In the genomic region with DNA sequence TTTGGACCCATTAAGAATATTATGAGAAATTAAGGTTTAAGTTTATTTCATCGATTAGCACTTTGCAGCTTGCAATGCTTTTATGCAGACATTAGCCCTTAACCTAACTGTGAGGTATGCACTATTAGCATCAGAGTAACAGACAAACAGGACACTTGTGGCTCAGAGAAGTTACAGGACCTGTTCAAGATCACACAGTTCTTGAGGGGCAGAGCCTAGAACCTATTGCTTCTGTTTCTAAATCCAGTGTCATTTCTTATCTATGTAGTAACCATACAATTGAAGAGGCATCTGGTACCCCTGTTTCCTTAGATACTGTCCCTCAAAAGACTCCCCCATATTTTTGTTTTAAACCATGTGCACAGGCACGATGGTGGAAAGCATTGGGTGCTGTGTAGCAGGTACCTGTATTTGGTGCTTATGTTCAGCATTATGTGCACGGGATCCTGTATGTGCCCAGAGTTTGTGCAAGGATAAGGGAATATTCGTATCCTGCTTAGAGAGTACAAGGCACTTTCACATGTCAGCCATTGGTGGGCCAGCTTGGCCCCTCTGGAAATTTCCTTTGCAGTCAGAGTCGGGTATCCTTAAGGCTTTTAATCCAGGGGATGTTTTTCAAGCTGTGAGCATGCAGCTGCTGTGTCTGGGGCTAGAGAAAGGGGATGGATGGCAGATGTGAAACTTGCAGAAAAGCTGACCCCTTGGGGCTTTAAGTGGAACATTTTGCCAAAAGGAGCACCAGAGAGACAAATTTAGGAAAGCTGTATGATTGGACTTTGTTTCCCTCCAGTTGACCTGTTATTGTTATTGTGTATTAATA, we compare ENCODE assay signal across 9 cellular contexts. TPM values are rescaled to one million over a fixed set of nuclear protein-coding genes. Genes with fewer than 3 reads are reported as not detected.
DNase-seq lines count a peak whose midpoint lies in the region; ATAC-seq, FAIRE-seq and TF ChIP-seq lines count a peak whose summit lies in the region.
"Had no signal": no experiment of that assay in that cellular context is flagged by ENCODE, and none has a peak within 500 bp of the region (broad histone marks: within the 10 kb centered on the region; RNA-seq: fewer than 3 reads in every experiment).

No MANE protein-coding gene starts in this region.

- H3K9me3 Mint-ChIP-seq in mesothelial cell of epicardium = no peaks in the 10 kb centered on the region

- peaks cover 2% of the 10 kb centered on the region for H3K27me3 Mint-ChIP-seq in mesothelial cell of epicardium (ENCODE audit: low read depth)

- no peak for DNase-seq in heart left ventricle
- no peak for DNase-seq in left ventricle myocardium superior
- no peak for DNase-seq in GM12878 (ENCODE audit: low read depth, low spot score)
- DNase-seq in mesothelial cell of epicardium (ENCODE audit: low spot score in 2 of 2, unreplicated experiment in 2 of 2) = no peak
- no peak for DNase-seq in urothelium cell line (ENCODE audit: low spot score)
- DNase-seq in GOT3 (lab: John Stamatoyannopoulos, UW) = no peak
- DNase-seq in NCI-H226 = no peak
- no peak for DNase-seq in medulla oblongata (ENCODE audit: extremely low spot score)
- DNase-seq: NCI-H526 treated with DMSO at 0.1 percent for 48 hours had no signal

- TF ChIP-seq EP300 in GM12878 (IDR thresholded peaks at IDR 0.05; ENCODE audit: borderline replicate concordance in 1 of 2, control insufficient read depth in 1 of 2, low read depth in 2 of 2, low read length in 2 of 2) = no peak

- SMC1A ChIA-PET in GM12878 (lab: Charles Lee; ENCODE audit: uncharacterized antibody, unreplicated experiment) = interaction anchor here (0.6 to 25.4 kb wide), 37 partner anchors 10 to 478 kb away, joined by 3 to 444 read pairs (median 4); partner anchors contain the start of gene LCLAT1

- peak overlapping the region; percentile 97 for H3K4me2 ChIP-seq in GM12878 (ENCODE audit: control insufficient read depth, insufficient read depth)

- no peak for FAIRE-seq in GM12878 (lab: Jason Lieb, UNC)
- peak; percentile 5 for FAIRE-seq in urothelium cell line (lab: Jason Lieb, UNC)

- no TSS peak for BruUV-seq in GM12878 (replicated peaks; lab: Mats Ljungman, UMichigan)

- in situ Hi-C loops in GM12878 (cut with MboI) = no loop called here

- H3K4me1 ChIP-seq in heart left ventricle = peaks cover 9 to 68% (median 56%) of the 10 kb centered on the region in 12 donors
- peaks cover 35% of the 10 kb centered on the region for H3K4me1 ChIP-seq in GM12878 (ENCODE audit: control insufficient read depth, insufficient read depth, low read length)

- peak overlapping the region; percentile 79 for H3K4me3 Mint-ChIP-seq in mesothelial cell of epicardium

- 14 to 17% (median 15%) methylated on average over 5 of the region's 5 CpGs for WGBS in heart left ventricle, 4 donors
- 24% methylated on average over 5 of the region's 5 CpGs for WGBS in GM12878 (ENCODE audit: insufficient coverage, insufficient replicate concordance, low lambda C conversion rate, missing lambda C conversion rate)

- H3K4me3 ChIP-seq in heart left ventricle (peak overlapping the region; percentile 72 to 98 (median 90)), GM12878 (peak overlapping the region; percentile 80)

- no peak overlapping the region for H2AFZ ChIP-seq in GM12878 (ENCODE audit: control insufficient read depth, low read depth, low read length)

- H3K27me3 ChIP-seq in heart left ventricle = peaks cover 0 to 9% (median 0%) of the 10 kb centered on the region in 9 donors
- H3K27me3 ChIP-seq in GM12878 (replicated peaks in 1 of 2; ENCODE audit: control insufficient read depth in 2 of 2, insufficient read depth in 2 of 2, low read length in 1 of 2) = no peaks in the 10 kb centered on the region

- intact Hi-C loops in heart left ventricle (cut with DNase I) (loop anchor here in 9 of 10 donors (5.0 to 10.0 kb wide), 11 partner anchors 114 to 331 kb away; partner anchors contain the start of gene LCLAT1 (in 4 of the 9)), left ventricle myocardium superior (cut with micrococcal nuclease) (loop anchor here (10.0 kb wide), 1 partner anchor 121 kb away; no protein-coding TSS in a partner anchor), GM12878 (cut with micrococcal nuclease; ENCODE audit: unreplicated experiment) (loop anchor here (5.0 to 10.0 kb wide), 2 partner anchors 251 to 394 kb away; no protein-coding TSS in a partner anchor)

- peaks cover 21% of the 10 kb centered on the region for H3K36me3 Mint-ChIP-seq in mesothelial cell of epicardium

- no peak for ATAC-seq in heart left ventricle
- no peak for ATAC-seq in left ventricle myocardium superior
- ATAC-seq in GM12878 = no peak

- RAD21 ChIA-PET in GM12878 (lab: Charles Lee; ENCODE audit: unreplicated experiment) = interaction anchor here (0.6 to 18.4 kb wide), 26 partner anchors 8 to 478 kb away, joined by 3 to 322 read pairs (median 6); partner anchors contain the start of gene LCLAT1

- 0 out of 2 replicates have a peak, but pooled peaks have one; percentile 13 for TF ChIP-seq RAD21 in GM12878 (IDR thresholded peaks at IDR 0.05; ENCODE audit: insufficient read depth, low read depth, low read length)

- POLR2A ChIA-PET in GM12878 (lab: Charles Lee) = interaction anchor here (0.5 to 6.6 kb wide), 17 partner anchors 9 to 453 kb away, joined by 3 to 65 read pairs (median 3); partner anchors contain the start of gene YPEL5

- TF ChIP-seq CTCF in heart left ventricle (IDR thresholded peaks at IDR 0.05) (no peak), GM12878 (IDR thresholded peaks at IDR 0.05 in 2 of 3, conservative IDR thresholded peaks at IDR 0.05 in 1 of 3; ENCODE audit: control insufficient read depth in 2 of 3, extremely low read depth in 1 of 3, insufficient read depth in 1 of 3, low read depth in 3 of 3, low read length in 3 of 3) (0 out of 6 replicates have a peak, but pooled peaks of 1 of the 3 experiments have one; percentile 2), mesothelial cell of epicardium (IDR thresholded peaks at IDR 0.05; ENCODE audit: unreplicated experiment) (no peak)

- H3K27ac ChIP-seq in heart left ventricle = peak overlapping the region in 11 of 12 donors; percentile 89 to 100 (median 97)
- peak overlapping the region; percentile 52; the same call in 1 of the 2 replicates for H3K27ac ChIP-seq in GM12878 (ENCODE audit: control insufficient read depth, insufficient read depth)

- CTCF ChIA-PET in GM12878 (lab: Yijun Ruan, JAX) = interaction anchor here (0.6 to 9.9 kb wide), 31 partner anchors 10 to 479 kb away, joined by 3 to 104 read pairs (median 4); no protein-coding TSS in a partner anchor

- H3K9me3 ChIP-seq in heart left ventricle (no peaks in the 10 kb centered on the region), GM12878 (replicated peaks; ENCODE audit: control insufficient read depth, insufficient read depth, low read length) (peaks cover 22% of the 10 kb centered on the region; the same call in 2 of the 3 replicates)

- H3K4me1 Mint-ChIP-seq in mesothelial cell of epicardium = peaks cover 29% of the 10 kb centered on the region

- peaks cover 0 to 40% (median 28%) of the 10 kb centered on the region in 9 donors for H3K36me3 ChIP-seq in heart left ventricle
- no peaks in the 10 kb centered on the region; a peak in 2 of 4 replicates for H3K36me3 ChIP-seq in GM12878 (ENCODE audit: control insufficient read depth in 2 of 2, insufficient read depth in 2 of 2, low read length in 1 of 2)

- TF ChIP-seq POLR2A in heart left ventricle (IDR thresholded peaks at IDR 0.05) (no peak), GM12878 (IDR thresholded peaks at IDR 0.05; ENCODE audit: low read depth, low read length) (no peak)

- peak overlapping the region; percentile 79 for H3K27ac Mint-ChIP-seq in mesothelial cell of epicardium

- no peaks in the 10 kb centered on the region for H4K20me1 ChIP-seq in GM12878 (ENCODE audit: control insufficient read depth, insufficient read depth)

- H3K9ac ChIP-seq in GM12878 (ENCODE audit: control insufficient read depth, insufficient read depth, low read length) = peak overlapping the region; percentile 74

- H3K79me2 ChIP-seq in GM12878 (ENCODE audit: control insufficient read depth, insufficient read depth, low read length) = peaks cover 20% of the 10 kb centered on the region

TF ChIP-seq in GM12878, 131 proteins besides CTCF, POLR2A, EP300 and RAD21:
- TF ChIP-seq WRNIP1 (IDR thresholded peaks at IDR 0.05; ENCODE audit: borderline replicate concordance, low read depth, low read length) (no peak), SMC3 (IDR thresholded peaks at IDR 0.05; ENCODE audit: borderline replicate concordance, low read length) (0 out of 2 replicates have a peak, but pooled peaks have one; percentile 3)

RNA-seq across cellular contexts. Expression of gene LBH, which starts 2.0 kb away (rescaled TPM):
- total RNA-seq in heart left ventricle (100 to 1,000 TPM; 125 to 226 (median 169) TPM), left ventricle myocardium superior (129 TPM), GM12878 (2014; rRNA removed) (75.9 and 78.2 TPM in 2 replicates), GM12878 (2014; rRNA removed; fragmentation: Illumina TruSeq; extraction: Trizol) (31.7 and 34.8 TPM in 2 replicates), GM12878 (2021) (45.5 and 48.5 TPM in 2 replicates), mesothelial cell of epicardium (41.0 to 48.8 TPM (median 44.5 TPM) in 3 replicates)
- polyA plus RNA-seq in heart left ventricle (100 to 1,000 TPM in 1 of 2 donors, 10 to 100 TPM in 1; 54.2 to 166 TPM), GM12878 (2011; rRNA removed) (122 and 133 TPM in 2 replicates), GM12878 (2014; fragmentation: Illumina TruSeq; extraction: Trizol) (35.3 and 36.6 TPM in 2 replicates), GM12878 (2014; fragmentation: Nextera tagmentation; extraction: Ambion mirVana) (10 to 100 TPM in 1 of 2 experiments, 1 to 10 TPM in 1; 9.3 to 26.5 TPM), GM12878 (2014; rRNA removed) (55.9 and 79.2 TPM in 2 replicates), GM12878 (2016; fragmentation: Nextera tagmentation; extraction: Ambion mirVana) (10 to 100 TPM; 11.1 to 11.9 TPM)
- total RNA-seq in GM12878 (2013; cell fraction: nucleolus; rRNA removed) = 56.4 and 60.7 TPM in 2 replicates
- 22.4 TPM for polyA plus RNA-seq in GM12878 (2011; ENCODE audit: low read depth)
- 167 and 195 TPM in 2 replicates for polyA plus RNA-seq in GM12878 (2011; cell fraction: cytosol; rRNA removed)
- polyA plus RNA-seq in GM12878 (2011; cell fraction: nucleus; rRNA removed) = 61.3 and 63.9 TPM in 2 replicates
- polyA plus RNA-seq in GM12878 (2012) = 33.1 and 35.0 TPM in 2 replicates
- polyA minus RNA-seq in GM12878 (2011; rRNA and poly(A)+ RNA removed) = 166 and 214 TPM in 2 replicates
- polyA minus RNA-seq in GM12878 (2011; cell fraction: cytosol; rRNA and poly(A)+ RNA removed) = 58.0 and 63.5 TPM in 2 replicates
- 125 and 186 TPM in 2 replicates for polyA minus RNA-seq in GM12878 (2011; cell fraction: nucleus; rRNA and poly(A)+ RNA removed)
